ENCODE assay signal across 8 cellular contexts in genomic region chr17:57114085-57114673, GRCh38. TPM values are rescaled to one million over a fixed set of nuclear protein-coding genes. Genes with fewer than 3 reads are reported as not detected.
A peak's percentile ranks its signal among the peaks of the same experiment; 100 is the strongest.
DNase-seq lines count a peak whose midpoint lies in the region; ATAC-seq and TF ChIP-seq lines count a peak whose summit lies in the region.

No MANE protein-coding gene starts in this region.

- peak; percentile 90 for DNase-seq in D341Med (ENCODE audit: low spot score)
- DNase-seq in HL-60 (ENCODE audit: low read depth in 1 of 2, low spot score in 1 of 2): peak in 1 of 2 experiments; percentile 49
- peak; percentile 77 for DNase-seq in activated CD4-positive, CD25-positive, alpha-beta regulatory T cell treated with anti-CD3 and anti-CD28 coated beads, Interleukin-2, amount 50 U/mL, for 72 hours
- no peak for DNase-seq in chondrocyte (ENCODE audit: low spot score)
- peak; percentile 3 for DNase-seq in midbrain (lab: John Stamatoyannopoulos, UW)
- DNase-seq in stimulated activated effector memory CD8-positive, alpha-beta T cell treated with anti-CD3 and anti-CD28 coated beads, Interleukin-12 subunit alpha, Interleukin-12 subunit beta, amount 100 ng/mL, for 72 hours (ENCODE audit: low spot score in 2 of 2): peak; percentile 67 to 84
- no peak for DNase-seq in NCI-H187 treated with DMSO at 0.1 percent for 48 hours (lab: John Stamatoyannopoulos, UW)

- peaks cover 30% of the 10 kb centered on the region for H3K36me3 Mint-ChIP-seq in chondrocyte (ENCODE audit: low read depth)
- H3K36me3 Mint-ChIP-seq in stimulated activated effector memory CD8-positive, alpha-beta T cell treated with anti-CD3 and anti-CD28 coated beads, Interleukin-12 subunit alpha, Interleukin-12 subunit beta, amount 100 ng/mL, for 72 hours: peaks cover 67% of the 10 kb centered on the region

- no peak overlapping the region for H3K27ac Mint-ChIP-seq in chondrocyte (ENCODE audit: unreplicated experiment)
- H3K27ac Mint-ChIP-seq in stimulated activated effector memory CD8-positive, alpha-beta T cell treated with anti-CD3 and anti-CD28 coated beads, Interleukin-12 subunit alpha, Interleukin-12 subunit beta, amount 100 ng/mL, for 72 hours: no peak overlapping the region

- no peak overlapping the region for H3K4me3 Mint-ChIP-seq in chondrocyte (ENCODE audit: unreplicated experiment)
- H3K4me3 Mint-ChIP-seq in stimulated activated effector memory CD8-positive, alpha-beta T cell treated with anti-CD3 and anti-CD28 coated beads, Interleukin-12 subunit alpha, Interleukin-12 subunit beta, amount 100 ng/mL, for 72 hours: no peak overlapping the region

- H3K27me3 ChIP-seq in HL-60 (ENCODE audit: insufficient read depth, poor library complexity, severe bottlenecking): no peaks in the 10 kb centered on the region

- H3K4me1 Mint-ChIP-seq in chondrocyte (ENCODE audit: low read depth): no peaks in the 10 kb centered on the region
- H3K4me1 Mint-ChIP-seq in stimulated activated effector memory CD8-positive, alpha-beta T cell treated with anti-CD3 and anti-CD28 coated beads, Interleukin-12 subunit alpha, Interleukin-12 subunit beta, amount 100 ng/mL, for 72 hours: no peaks in the 10 kb centered on the region

- peak; percentile 98 for TF ChIP-seq CTCF in HL-60 (IDR thresholded peaks at IDR 0.05; ENCODE audit: insufficient read depth, low read length)
- peak; percentile 80 for TF ChIP-seq CTCF in chondrocyte (IDR thresholded peaks at IDR 0.05)

- no peaks in the 10 kb centered on the region for H3K27me3 Mint-ChIP-seq in chondrocyte (ENCODE audit: low read depth)

- H3K4me3 ChIP-seq in HL-60 (replicated peaks; ENCODE audit: insufficient read depth, low read length): no peak overlapping the region

- no peaks in the 10 kb centered on the region for H3K9me3 Mint-ChIP-seq in chondrocyte (ENCODE audit: low read depth)
- H3K9me3 Mint-ChIP-seq in stimulated activated effector memory CD8-positive, alpha-beta T cell treated with anti-CD3 and anti-CD28 coated beads, Interleukin-12 subunit alpha, Interleukin-12 subunit beta, amount 100 ng/mL, for 72 hours: no peaks in the 10 kb centered on the region

- no peak overlapping the region for H3K27ac ChIP-seq in HL-60 (replicated peaks)

- ATAC-seq in stimulated activated effector memory CD8-positive, alpha-beta T cell treated with anti-CD3 and anti-CD28 coated beads, Interleukin-12 subunit alpha, Interleukin-12 subunit beta, amount 100 ng/mL, for 72 hours: peak; percentile 53
- no peak for ATAC-seq in GM21515 (IDR thresholded peaks at IDR 0.05; ENCODE audit: unreplicated experiment)

RNA-seq across cellular contexts. Expression of gene AKAP1, which starts 29.1 kb away (rescaled TPM):
- 11.5 to 14.8 TPM (median 14.2 TPM) in 3 replicates for total RNA-seq in chondrocyte

Comparison
In these comparisons a context has a peak if more than half of its experiments do, and no peak if none do; other contexts are left out.
1. DNase-seq: peak in D341Med (single experiment), activated CD4-positive, CD25-positive, alpha-beta regulatory T cell treated with anti-CD3 and anti-CD28 coated beads, Interleukin-2, amount 50 U/mL, for 72 hours (single experiment), midbrain (single experiment) and stimulated activated effector memory CD8-positive, alpha-beta T cell treated with anti-CD3 and anti-CD28 coated beads, Interleukin-12 subunit alpha, Interleukin-12 subunit beta, amount 100 ng/mL, for 72 hours (2 of 2); none in chondrocyte (single experiment) and NCI-H187 treated with DMSO at 0.1 percent for 48 hours (single experiment).